In genomic region chr15:62240121-62240520, GRCh38 we compare ENCODE assay signal across 7 cellular contexts.
"Had no signal": no experiment of that assay in that cellular context is flagged by ENCODE, and none has a peak within 500 bp of the region (broad histone marks: within the 10 kb centered on the region; RNA-seq: fewer than 3 reads in every experiment).

No MANE protein-coding gene starts in this region.

- DNase-seq: GDM1, GF-D8 had no signal

- FAIRE-seq: G401.6, GM12878, GM12891, GM18507, GM19239 had no signal

- H3K4me3 ChIP-seq: GM12878 had no signal
